In the genomic region with DNA sequence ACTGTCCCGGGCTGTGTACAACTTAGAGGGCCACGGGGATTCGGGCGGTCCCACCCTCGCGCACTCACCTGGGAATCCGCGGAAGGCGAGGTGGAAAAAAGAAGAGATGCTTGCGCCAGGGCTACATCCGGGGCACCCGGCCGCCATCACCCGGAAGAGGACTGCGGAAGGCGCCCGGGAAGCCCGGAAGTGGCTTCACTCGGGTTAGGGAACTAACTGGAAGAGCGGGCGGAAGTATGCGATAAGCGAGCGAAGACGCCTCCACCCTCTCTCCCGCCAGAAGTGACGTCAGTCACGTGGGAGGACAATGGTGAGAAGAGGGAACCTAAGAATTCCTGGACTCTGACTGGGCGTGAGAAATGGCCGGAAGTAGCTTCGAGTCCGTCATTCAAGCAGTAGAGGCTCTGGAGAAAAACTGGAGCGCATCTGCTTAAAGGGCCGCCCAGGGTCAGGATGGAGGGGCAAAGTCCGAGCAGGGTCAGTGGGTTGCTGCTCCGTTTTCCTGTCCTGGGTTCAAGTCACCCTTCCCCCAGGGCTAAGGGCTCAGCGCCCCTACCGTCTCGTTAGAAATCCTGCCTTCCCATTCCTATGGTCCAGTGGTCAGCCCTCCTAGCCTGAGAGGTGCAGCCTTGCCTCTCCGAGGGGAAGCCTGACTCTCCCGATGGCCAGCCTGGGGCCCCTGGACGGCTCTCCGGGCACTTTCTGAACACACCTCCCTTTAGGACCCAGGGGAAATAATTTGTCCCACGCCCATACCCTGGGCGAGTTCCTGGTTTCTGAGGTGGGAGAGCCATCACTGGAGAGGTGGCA, we compare ENCODE assay signal across 1 cellular context.
TF ChIP-seq lines count a peak whose summit lies in the region.

A gene (minus strand): TSS at position 165 of the 810 bp plus-strand sequence. CDS start 627 bp downstream, outside the sequence.

TF ChIP-seq in liver, 16 proteins besides CTCF, POLR2A, EP300 and RAD21 (continued from another document):
- TF ChIP-seq, protein P1, sequence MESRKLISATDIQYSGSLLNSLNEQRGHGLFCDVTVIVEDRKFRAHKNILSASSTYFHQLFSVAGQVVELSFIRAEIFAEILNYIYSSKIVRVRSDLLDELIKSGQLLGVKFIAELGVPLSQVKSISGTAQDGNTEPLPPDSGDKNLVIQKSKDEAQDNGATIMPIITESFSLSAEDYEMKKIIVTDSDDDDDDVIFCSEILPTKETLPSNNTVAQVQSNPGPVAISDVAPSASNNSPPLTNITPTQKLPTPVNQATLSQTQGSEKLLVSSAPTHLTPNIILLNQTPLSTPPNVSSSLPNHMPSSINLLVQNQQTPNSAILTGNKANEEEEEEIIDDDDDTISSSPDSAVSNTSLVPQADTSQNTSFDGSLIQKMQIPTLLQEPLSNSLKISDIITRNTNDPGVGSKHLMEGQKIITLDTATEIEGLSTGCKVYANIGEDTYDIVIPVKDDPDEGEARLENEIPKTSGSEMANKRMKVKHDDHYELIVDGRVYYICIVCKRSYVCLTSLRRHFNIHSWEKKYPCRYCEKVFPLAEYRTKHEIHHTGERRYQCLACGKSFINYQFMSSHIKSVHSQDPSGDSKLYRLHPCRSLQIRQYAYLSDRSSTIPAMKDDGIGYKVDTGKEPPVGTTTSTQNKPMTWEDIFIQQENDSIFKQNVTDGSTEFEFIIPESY (IDR thresholded peaks at IDR 0.05): peak; percentile 68
- TF ChIP-seq RXRA (IDR thresholded peaks at IDR 0.05): peak; percentile 62 to 75
- TF ChIP-seq YY1 (IDR thresholded peaks at IDR 0.05): peak; percentile 97
- TF ChIP-seq, protein P2, sequence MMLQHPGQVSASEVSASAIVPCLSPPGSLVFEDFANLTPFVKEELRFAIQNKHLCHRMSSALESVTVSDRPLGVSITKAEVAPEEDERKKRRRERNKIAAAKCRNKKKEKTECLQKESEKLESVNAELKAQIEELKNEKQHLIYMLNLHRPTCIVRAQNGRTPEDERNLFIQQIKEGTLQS (IDR thresholded peaks at IDR 0.05): peak; percentile 79
- TF ChIP-seq JUND (IDR thresholded peaks at IDR 0.05): peak; percentile 69 to 85
- TF ChIP-seq FOXA1 (IDR thresholded peaks at IDR 0.05): peak; percentile 19
- peak; percentile 64 to 83 for TF ChIP-seq HNF4A (conservative IDR thresholded peaks at IDR 0.05)
- peak; percentile 83 for TF ChIP-seq NR2F2 (IDR thresholded peaks at IDR 0.05)
- peak; percentile 89 to 97 for TF ChIP-seq GABPA (IDR thresholded peaks at IDR 0.05 in 1 of 2, conservative IDR thresholded peaks at IDR 0.05 in 1 of 2)
- TF ChIP-seq SP1 (IDR thresholded peaks at IDR 0.05): peak; percentile 69
- peak; percentile 99 for TF ChIP-seq EGR1 (IDR thresholded peaks at IDR 0.05; ENCODE audit: low read depth in 2 of 2)
